26 cellular contexts compared by ENCODE assay signal in the genomic region with DNA sequence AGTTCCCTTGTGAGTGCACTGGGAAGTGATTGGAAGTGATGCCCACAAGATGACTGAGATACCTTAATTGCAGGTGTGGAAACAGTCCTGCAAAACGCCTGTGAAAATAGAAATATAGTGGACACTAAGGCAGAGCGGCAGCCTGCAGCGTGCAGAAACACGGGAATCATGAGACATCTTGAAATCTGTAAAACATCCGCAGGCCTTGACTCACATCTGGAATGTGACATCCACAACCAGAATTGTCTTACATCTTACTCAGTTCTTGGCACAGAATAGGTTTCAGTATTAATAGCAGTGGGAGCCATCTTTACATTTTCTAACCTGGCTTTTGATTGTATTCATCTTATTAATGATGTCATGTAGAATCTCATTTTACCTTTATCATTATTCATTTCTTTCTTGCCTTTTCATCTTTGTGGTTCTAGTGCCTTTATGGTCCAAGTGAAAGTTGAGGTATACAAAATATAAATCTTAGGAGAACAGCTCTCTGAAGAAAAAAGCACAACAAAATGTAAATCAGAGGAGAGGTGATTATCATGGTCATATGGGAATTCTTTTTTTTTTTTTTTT. TPM values are rescaled to one million over a fixed set of nuclear protein-coding genes. Genes with fewer than 3 reads are reported as not detected.
DNase-seq lines count a peak whose midpoint lies in the region; ATAC-seq and TF ChIP-seq lines count a peak whose summit lies in the region.
"Had no signal": no experiment of that assay in that cellular context is flagged by ENCODE, and none has a peak within 500 bp of the region (broad histone marks: within the 10 kb centered on the region; RNA-seq: fewer than 3 reads in every experiment).

No MANE protein-coding gene starts in this region.

- no peak overlapping the region for H3K9ac ChIP-seq in trophoblast cell (ENCODE audit: low read length)

- no peak for TF ChIP-seq POLR2A in uterus (IDR thresholded peaks at IDR 0.05)

- H2BK5ac ChIP-seq in trophoblast cell (ENCODE audit: low read depth, low read length, poor library complexity): no peak overlapping the region

- no peaks in the 10 kb centered on the region for H3K27me3 ChIP-seq in trophoblast cell (ENCODE audit: insufficient read depth, low read length)
- H3K27me3 ChIP-seq in heart right ventricle: no peaks in the 10 kb centered on the region
- H3K27me3 ChIP-seq in uterus: no peaks in the 10 kb centered on the region
- H3K27me3 ChIP-seq: suprapubic skin had no signal

- ATAC-seq in activated CD8-positive, alpha-beta T cell treated with anti-CD3 and anti-CD28 coated beads for 36 hours: peak; percentile 60
- ATAC-seq in activated CD8-positive, alpha-beta T cell treated with anti-CD3 and anti-CD28 coated beads, Interleukin-2, amount 10 ng/mL, durations not matched to agents 7 days and 5 days: no peak
- no peak for ATAC-seq in heart right ventricle
- ATAC-seq: T-helper 17 cell had no signal

- no peak overlapping the region for H2BK120ac ChIP-seq in trophoblast cell (ENCODE audit: insufficient read depth, low read length, poor library complexity)

- no peak for TF ChIP-seq CTCF in activated CD8-positive, alpha-beta T cell treated with anti-CD3 and anti-CD28 coated beads for 36 hours (IDR thresholded peaks at IDR 0.05)
- TF ChIP-seq CTCF in cardiac fibroblast (IDR thresholded peaks at IDR 0.05; ENCODE audit: low read depth, low read length): no peak
- no peak for TF ChIP-seq CTCF in heart right ventricle (IDR thresholded peaks at IDR 0.05)
- no peak for TF ChIP-seq CTCF in uterus (IDR thresholded peaks at IDR 0.05)

- H3K4me3 ChIP-seq in cardiac fibroblast (replicated peaks in 1 of 2; ENCODE audit: low read depth in 2 of 2, low read length in 2 of 2) (no peak overlapping the region), trophoblast cell (ENCODE audit: low read depth, low read length) (no peak overlapping the region), heart right ventricle (no peak overlapping the region), uterus (no peak overlapping the region)
- H3K4me3 ChIP-seq: skin epidermis, suprapubic skin had no signal

- H2AFZ ChIP-seq in trophoblast cell (ENCODE audit: insufficient read depth, low read length, poor library complexity): no peak overlapping the region

- H4K91ac ChIP-seq in trophoblast cell (ENCODE audit: low read depth, low read length): no peak overlapping the region

- WGBS in trophoblast cell (ENCODE audit: extremely low coverage, insufficient coverage, insufficient read length): no CpG with 5 or more reads among the region's 5 CpGs
- WGBS in heart right ventricle, 2 donors: 93% methylated on average over 5 of the region's 5 CpGs

- intact Hi-C loops in activated CD8-positive, alpha-beta T cell treated with anti-CD3 and anti-CD28 coated beads for 36 hours (cut with micrococcal nuclease): no loop called here
- intact Hi-C loops in heart right ventricle (cut with DNase I) (no loop called here), uterus (cut with DNase I; ENCODE audit: low total_unique reads) (no loop called here)

- H3K79me2 ChIP-seq in trophoblast cell (ENCODE audit: control insufficient read depth, insufficient read depth, low read length, poor library complexity): peaks cover 20% of the 10 kb centered on the region

- H3K4ac ChIP-seq in trophoblast cell (ENCODE audit: low read depth, low read length): peak overlapping the region; percentile 4

- POLR2A ChIA-PET in activated CD8-positive, alpha-beta T cell treated with anti-CD3 and anti-CD28 coated beads for 36 hours (lab: Charles Lee): no interaction called here
- POLR2A ChIA-PET in activated CD8-positive, alpha-beta T cell treated with anti-CD3 and anti-CD28 coated beads, Interleukin-2, amount 10 ng/mL, durations not matched to agents 7 days and 5 days (lab: Charles Lee): no interaction called here

- no peak overlapping the region for H3K18ac ChIP-seq in trophoblast cell (ENCODE audit: low read length)

- H3K4me2 ChIP-seq in trophoblast cell (ENCODE audit: low read length): no peak overlapping the region

- peaks cover 22% of the 10 kb centered on the region for H3K36me3 Mint-ChIP-seq in activated CD8-positive, alpha-beta T cell treated with anti-CD3 and anti-CD28 coated beads for 36 hours (ENCODE audit: low read depth)
- peaks cover 10% of the 10 kb centered on the region for H3K36me3 Mint-ChIP-seq in activated CD8-positive, alpha-beta T cell treated with anti-CD3 and anti-CD28 coated beads, Interleukin-2, amount 10 ng/mL, durations not matched to agents 7 days and 5 days (ENCODE audit: low read depth)

- H3K27ac ChIP-seq in trophoblast cell (ENCODE audit: low read depth, low read length) (no peak overlapping the region), heart right ventricle (no peak overlapping the region), uterus (no peak overlapping the region)
- H3K27ac ChIP-seq: suprapubic skin, VCaP had no signal

- H3K79me1 ChIP-seq in trophoblast cell (ENCODE audit: low read length): no peaks in the 10 kb centered on the region

- no peak overlapping the region for H4K12ac ChIP-seq in trophoblast cell (ENCODE audit: low read depth, low read length)

- peaks cover 0 to 1% of the 10 kb centered on the region in 2 experiments for H3K36me3 ChIP-seq in trophoblast cell (ENCODE audit: control insufficient read depth in 1 of 2, insufficient read depth in 2 of 2, low read length in 2 of 2)
- no peaks in the 10 kb centered on the region for H3K36me3 ChIP-seq in heart right ventricle
- no peaks in the 10 kb centered on the region for H3K36me3 ChIP-seq in uterus
- H3K36me3 ChIP-seq: suprapubic skin had no signal

- no peak for DNase-seq in activated CD8-positive, alpha-beta T cell treated with anti-CD3 and anti-CD28 coated beads for 36 hours
- DNase-seq in activated CD8-positive, alpha-beta T cell treated with anti-CD3 and anti-CD28 coated beads, Interleukin-2, amount 10 ng/mL, durations not matched to agents 7 days and 5 days: no peak
- DNase-seq in GM04504 (ENCODE audit: low read depth) (peak; percentile 69), cardiac fibroblast (ENCODE audit: low read depth in 2 of 2) (peak; percentile 21 to 76), trophoblast cell (peak; percentile 36 to 72), heart right ventricle (no peak), uterus (no peak)
- DNase-seq in activated CD4-positive, CD25-positive, alpha-beta regulatory T cell treated with anti-CD3 and anti-CD28 coated beads, Interleukin-2, amount 50 U/mL, for 72 hours: no peak
- DNase-seq: activated CD8-positive, alpha-beta memory T cell treated with anti-CD3 and anti-CD28 coated beads for 24 hours; activated gamma-delta T cell; CD4-positive, CD25-positive, alpha-beta regulatory T cell; cerebellar nuclear complex; effector memory CD4-positive, alpha-beta T cell; H7; KG1; left colon; NCI-H1048; NCI-H748 treated with DMSO at 0.1 percent for 48 hours; posterior cingulate gyrus; stimulated activated CD4-positive, alpha-beta T cell treated with anti-CD3 and anti-CD28 coated beads, Interleukin-4, amount 100 ng/mL, for 4 hours; T-helper 17 cell had no signal

- H3K23ac ChIP-seq in trophoblast cell (ENCODE audit: low read length): no peak overlapping the region

- CTCF ChIA-PET in activated CD8-positive, alpha-beta T cell treated with anti-CD3 and anti-CD28 coated beads for 36 hours (lab: Charles Lee): no interaction called here
- CTCF ChIA-PET in activated CD8-positive, alpha-beta T cell treated with anti-CD3 and anti-CD28 coated beads, Interleukin-2, amount 10 ng/mL, durations not matched to agents 7 days and 5 days (lab: Charles Lee): interaction anchor here (1.0 kb wide), 1 partner anchor 87 kb away, joined by 3 read pairs; no protein-coding TSS in a partner anchor

- H2AK5ac ChIP-seq in trophoblast cell (ENCODE audit: low read length): no peak overlapping the region

- H3K9me3 Mint-ChIP-seq in activated CD8-positive, alpha-beta T cell treated with anti-CD3 and anti-CD28 coated beads for 36 hours: peaks cover 12% of the 10 kb centered on the region
- peaks cover 6% of the 10 kb centered on the region for H3K9me3 Mint-ChIP-seq in activated CD8-positive, alpha-beta T cell treated with anti-CD3 and anti-CD28 coated beads, Interleukin-2, amount 10 ng/mL, durations not matched to agents 7 days and 5 days (ENCODE audit: insufficient read depth)

- H3K14ac ChIP-seq in trophoblast cell (ENCODE audit: low read length): no peak overlapping the region

- H3K9me3 ChIP-seq in trophoblast cell (ENCODE audit: insufficient read depth, low read depth, low read length) (no peaks in the 10 kb centered on the region), heart right ventricle (peaks cover 0 to 7% (median 0%) of the 10 kb centered on the region in 11 donors), uterus (no peaks in the 10 kb centered on the region)
- H3K9me3 ChIP-seq: suprapubic skin had no signal

- H3K27ac Mint-ChIP-seq in activated CD8-positive, alpha-beta T cell treated with anti-CD3 and anti-CD28 coated beads for 36 hours: no peak overlapping the region
- H3K27ac Mint-ChIP-seq in activated CD8-positive, alpha-beta T cell treated with anti-CD3 and anti-CD28 coated beads, Interleukin-2, amount 10 ng/mL, durations not matched to agents 7 days and 5 days: no peak overlapping the region
- H3K27ac Mint-ChIP-seq: mesothelial cell of epicardium, nephron, T-helper 17 cell had no signal

- H2BK12ac ChIP-seq in trophoblast cell (ENCODE audit: low read length): no peak overlapping the region

- H3K27me3 Mint-ChIP-seq in activated CD8-positive, alpha-beta T cell treated with anti-CD3 and anti-CD28 coated beads for 36 hours: no peaks in the 10 kb centered on the region
- H3K27me3 Mint-ChIP-seq in activated CD8-positive, alpha-beta T cell treated with anti-CD3 and anti-CD28 coated beads, Interleukin-2, amount 10 ng/mL, durations not matched to agents 7 days and 5 days (ENCODE audit: low read depth): no peaks in the 10 kb centered on the region
- H3K27me3 Mint-ChIP-seq: CD4-positive, CD25-positive, alpha-beta regulatory T cell; T-helper 17 cell had no signal

- H3K4me1 Mint-ChIP-seq in activated CD8-positive, alpha-beta T cell treated with anti-CD3 and anti-CD28 coated beads for 36 hours (ENCODE audit: low read depth): peaks cover 42% of the 10 kb centered on the region
- peaks cover 10% of the 10 kb centered on the region for H3K4me1 Mint-ChIP-seq in activated CD8-positive, alpha-beta T cell treated with anti-CD3 and anti-CD28 coated beads, Interleukin-2, amount 10 ng/mL, durations not matched to agents 7 days and 5 days (ENCODE audit: low read depth)

- no peak overlapping the region for H3K4me3 Mint-ChIP-seq in activated CD8-positive, alpha-beta T cell treated with anti-CD3 and anti-CD28 coated beads for 36 hours
- H3K4me3 Mint-ChIP-seq in activated CD8-positive, alpha-beta T cell treated with anti-CD3 and anti-CD28 coated beads, Interleukin-2, amount 10 ng/mL, durations not matched to agents 7 days and 5 days: no peak overlapping the region
- H3K4me3 Mint-ChIP-seq: CD4-positive, CD25-positive, alpha-beta regulatory T cell; mesothelial cell of epicardium; nephron; T-helper 17 cell had no signal

- H4K8ac ChIP-seq in trophoblast cell (ENCODE audit: low read depth, low read length): no peak overlapping the region

- peaks cover 3 to 6% of the 10 kb centered on the region in 2 experiments for H3K4me1 ChIP-seq in trophoblast cell (ENCODE audit: control insufficient read depth in 1 of 2, insufficient read depth in 2 of 2, low read length in 2 of 2)
- H3K4me1 ChIP-seq in heart right ventricle: peaks cover 0 to 12% (median 0%) of the 10 kb centered on the region in 9 donors
- H3K4me1 ChIP-seq in uterus: no peaks in the 10 kb centered on the region

RNA-seq across cellular contexts. Expression of a gene that starts 44.6 kb away (rescaled TPM):
- 10 to 100 TPM; 31.1 to 31.2 TPM for total RNA-seq in activated CD8-positive, alpha-beta T cell treated with anti-CD3 and anti-CD28 coated beads for 36 hours
- 10 to 100 TPM; 32.5 to 36.3 TPM for total RNA-seq in activated CD8-positive, alpha-beta T cell treated with anti-CD3 and anti-CD28 coated beads, Interleukin-2, amount 10 ng/mL, durations not matched to agents 7 days and 5 days
- 136 and 138 TPM in 2 replicates for polyA plus RNA-seq in trophoblast cell (2013)
- total RNA-seq in heart right ventricle (10 to 100 TPM; 29.0 to 39.9 (median 33.4) TPM), uterus (100 to 1,000 TPM in 1 of 4 donors, 10 to 100 TPM in 3; 24.1 to 118 (median 42.3) TPM)
- 10 to 100 TPM in 1 of 2 donors, 1 to 10 TPM in 1; 4.1 to 10.2 TPM for polyA plus RNA-seq in heart right ventricle

Comparison
In these comparisons a context has a peak if more than half of its experiments do, and no peak if none do; other contexts are left out.
1. DNase-seq: peak in GM04504 (single experiment), cardiac fibroblast (2 of 2) and trophoblast cell (2 of 2); none in activated CD8-positive, alpha-beta T cell treated with anti-CD3 and anti-CD28 coated beads for 36 hours (single experiment), activated CD8-positive, alpha-beta T cell treated with anti-CD3 and anti-CD28 coated beads, Interleukin-2, amount 10 ng/mL, durations not matched to agents 7 days and 5 days (single experiment), heart right ventricle (0 of 2), uterus (0 of 2) and activated CD4-positive, CD25-positive, alpha-beta regulatory T cell treated with anti-CD3 and anti-CD28 coated beads, Interleukin-2, amount 50 U/mL, for 72 hours (single experiment).